8 cellular contexts compared by ENCODE assay signal in the genomic region with DNA sequence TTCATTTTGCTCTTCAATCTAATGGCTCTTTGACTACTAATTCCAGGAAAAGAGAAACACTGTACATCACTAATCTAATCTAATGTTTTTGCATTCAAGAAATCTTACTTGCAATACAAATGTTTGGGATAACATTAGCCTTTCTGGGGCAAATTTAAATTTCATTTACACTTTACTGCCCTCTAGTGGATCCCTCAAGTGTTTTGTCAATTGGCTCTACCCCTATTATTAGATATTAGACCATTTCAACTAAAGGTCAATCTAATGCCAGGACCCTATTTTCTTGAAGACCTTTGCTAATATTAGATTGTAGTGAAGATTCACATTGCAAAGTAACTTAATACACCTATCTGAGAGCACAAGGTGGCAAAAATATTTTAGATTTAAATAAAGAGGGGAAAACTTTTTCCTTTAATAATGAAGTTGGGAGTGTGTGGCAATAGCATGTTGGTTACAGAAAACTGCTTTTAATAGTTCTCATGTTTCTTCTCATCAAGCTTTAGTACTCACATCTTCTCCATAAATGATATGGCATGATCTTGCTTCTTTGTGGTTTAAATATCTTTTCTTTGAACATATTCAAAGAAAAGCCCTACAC.
DNase-seq lines count a peak whose midpoint lies in the region; ATAC-seq and TF ChIP-seq lines count a peak whose summit lies in the region.

No MANE protein-coding gene starts in this region.

- no peaks in the 10 kb centered on the region for H3K36me3 ChIP-seq in WERI-Rb-1

- H3K27me3 ChIP-seq in WERI-Rb-1 (ENCODE audit: insufficient read depth, low read depth, severe bottlenecking) = no peaks in the 10 kb centered on the region

- no peaks in the 10 kb centered on the region for H3K9me3 ChIP-seq in WERI-Rb-1 (ENCODE audit: severe bottlenecking)

- no peak overlapping the region for H3K4me3 ChIP-seq in WERI-Rb-1 (ENCODE audit: low read depth, low read length)

- no peak overlapping the region for H3K27ac ChIP-seq in WERI-Rb-1

- TF ChIP-seq CTCF in LNCAP (IDR thresholded peaks at IDR 0.05) (peak; percentile 70), WERI-Rb-1 (IDR thresholded peaks at IDR 0.05; ENCODE audit: low read depth, low read length) (0 out of 2 replicates have a peak, but pooled peaks have one; percentile 26)

- ATAC-seq in HG03565 (IDR thresholded peaks at IDR 0.05; ENCODE audit: unreplicated experiment) = no peak
- ATAC-seq in HG02798 (IDR thresholded peaks at IDR 0.05; ENCODE audit: poor library complexity, unreplicated experiment) = no peak

- DNase-seq in EL (peak; percentile 42), WERI-Rb-1 (no peak), iris pigment epithelial cell (ENCODE audit: low read depth) (peak; percentile 56), NCI-H524 treated with DMSO at 0.1 percent for 48 hours (lab: John Stamatoyannopoulos, UW) (no peak), GM19238 (ENCODE audit: insufficient read length, low spot score) (no peak)

Comparison
In these comparisons a context has a peak if more than half of its experiments do, and no peak if none do; other contexts are left out.
1. DNase-seq: peak in EL (single experiment) and iris pigment epithelial cell (single experiment); none in WERI-Rb-1 (single experiment), NCI-H524 treated with DMSO at 0.1 percent for 48 hours (single experiment) and GM19238 (single experiment).